ENCODE assay signal across 9 cellular contexts in genomic region chr7:13713092-13713491, GRCh38.
"Had no signal": no experiment of that assay in that cellular context is flagged by ENCODE, and none has a peak within 500 bp of the region (broad histone marks: within the 10 kb centered on the region; RNA-seq: fewer than 3 reads in every experiment).

No MANE protein-coding gene starts in this region.

- H3K36me3 ChIP-seq: HAP-1 had no signal

- H3K9ac ChIP-seq: GM23248 had no signal

- H3K9me3 ChIP-seq: HAP-1 had no signal

- H2AFZ ChIP-seq: GM23248, GM23338 had no signal

- H3K4me1 Mint-ChIP-seq: GM23338 had no signal

- H3K27ac Mint-ChIP-seq: GM23338, HFFc6 had no signal

- H3K4me1 ChIP-seq: HAP-1 had no signal

- H3K27ac ChIP-seq: GM23248 had no signal

- H3K4me3 ChIP-seq: GM23248, GM23338, HAP-1 had no signal

- H3K4me2 ChIP-seq: GM23338 had no signal

- ATAC-seq: GM23338, HCT116 had no signal

- DNase-seq: GM23248, GOT3, H7, H9, HCEC 1CT, HFFc6 had no signal

- H3K4me3 Mint-ChIP-seq: GM23338, H9, HFFc6 had no signal
